ENCODE assay signal across 1 cellular context in genomic region chr12:51359851-51360250, GRCh38.
TF ChIP-seq lines count a peak whose summit lies in the region.

No MANE protein-coding gene starts in this region.

TF ChIP-seq in HepG2, 621 proteins besides CTCF, POLR2A, EP300 and RAD21:
- TF ChIP-seq DRAP1 (CRISPR knock-in tag; IDR thresholded peaks at IDR 0.05) = no peak
- TF ChIP-seq SUZ12 (IDR thresholded peaks at IDR 0.05; ENCODE audit: low read depth, low read length) = no peak
- no peak for TF ChIP-seq ARID2 (CRISPR knock-in tag; IDR thresholded peaks at IDR 0.05; ENCODE audit: borderline replicate concordance)
- TF ChIP-seq BCLAF1 (IDR thresholded peaks at IDR 0.05) = no peak
- TF ChIP-seq NRL (CRISPR knock-in tag; IDR thresholded peaks at IDR 0.05; ENCODE audit: borderline replicate concordance) = no peak
- TF ChIP-seq, protein P1, sequence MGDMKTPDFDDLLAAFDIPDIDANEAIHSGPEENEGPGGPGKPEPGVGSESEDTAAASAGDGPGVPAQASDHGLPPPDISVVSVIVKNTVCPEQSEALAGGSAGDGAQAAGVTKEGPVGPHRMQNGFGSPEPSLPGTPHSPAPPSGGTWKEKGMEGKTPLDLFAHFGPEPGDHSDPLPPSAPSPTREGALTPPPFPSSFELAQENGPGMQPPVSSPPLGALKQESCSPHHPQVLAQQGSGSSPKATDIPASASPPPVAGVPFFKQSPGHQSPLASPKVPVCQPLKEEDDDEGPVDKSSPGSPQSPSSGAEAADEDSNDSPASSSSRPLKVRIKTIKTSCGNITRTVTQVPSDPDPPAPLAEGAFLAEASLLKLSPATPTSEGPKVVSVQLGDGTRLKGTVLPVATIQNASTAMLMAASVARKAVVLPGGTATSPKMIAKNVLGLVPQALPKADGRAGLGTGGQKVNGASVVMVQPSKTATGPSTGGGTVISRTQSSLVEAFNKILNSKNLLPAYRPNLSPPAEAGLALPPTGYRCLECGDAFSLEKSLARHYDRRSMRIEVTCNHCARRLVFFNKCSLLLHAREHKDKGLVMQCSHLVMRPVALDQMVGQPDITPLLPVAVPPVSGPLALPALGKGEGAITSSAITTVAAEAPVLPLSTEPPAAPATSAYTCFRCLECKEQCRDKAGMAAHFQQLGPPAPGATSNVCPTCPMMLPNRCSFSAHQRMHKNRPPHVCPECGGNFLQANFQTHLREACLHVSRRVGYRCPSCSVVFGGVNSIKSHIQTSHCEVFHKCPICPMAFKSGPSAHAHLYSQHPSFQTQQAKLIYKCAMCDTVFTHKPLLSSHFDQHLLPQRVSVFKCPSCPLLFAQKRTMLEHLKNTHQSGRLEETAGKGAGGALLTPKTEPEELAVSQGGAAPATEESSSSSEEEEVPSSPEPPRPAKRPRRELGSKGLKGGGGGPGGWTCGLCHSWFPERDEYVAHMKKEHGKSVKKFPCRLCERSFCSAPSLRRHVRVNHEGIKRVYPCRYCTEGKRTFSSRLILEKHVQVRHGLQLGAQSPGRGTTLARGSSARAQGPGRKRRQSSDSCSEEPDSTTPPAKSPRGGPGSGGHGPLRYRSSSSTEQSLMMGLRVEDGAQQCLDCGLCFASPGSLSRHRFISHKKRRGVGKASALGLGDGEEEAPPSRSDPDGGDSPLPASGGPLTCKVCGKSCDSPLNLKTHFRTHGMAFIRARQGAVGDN (CRISPR knock-in tag; IDR thresholded peaks at IDR 0.05) = no peak
- TF ChIP-seq ZNF609 (CRISPR knock-in tag; IDR thresholded peaks at IDR 0.05; ENCODE audit: borderline replicate concordance) = no peak
- no peak for TF ChIP-seq ZFP82 (CRISPR knock-in tag; IDR thresholded peaks at IDR 0.05; ENCODE audit: borderline replicate concordance)
- TF ChIP-seq, protein P2, sequence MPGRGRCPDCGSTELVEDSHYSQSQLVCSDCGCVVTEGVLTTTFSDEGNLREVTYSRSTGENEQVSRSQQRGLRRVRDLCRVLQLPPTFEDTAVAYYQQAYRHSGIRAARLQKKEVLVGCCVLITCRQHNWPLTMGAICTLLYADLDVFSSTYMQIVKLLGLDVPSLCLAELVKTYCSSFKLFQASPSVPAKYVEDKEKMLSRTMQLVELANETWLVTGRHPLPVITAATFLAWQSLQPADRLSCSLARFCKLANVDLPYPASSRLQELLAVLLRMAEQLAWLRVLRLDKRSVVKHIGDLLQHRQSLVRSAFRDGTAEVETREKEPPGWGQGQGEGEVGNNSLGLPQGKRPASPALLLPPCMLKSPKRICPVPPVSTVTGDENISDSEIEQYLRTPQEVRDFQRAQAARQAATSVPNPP (CRISPR knock-in tag; IDR thresholded peaks at IDR 0.05) = no peak
- no peak for TF ChIP-seq PLRG1 (conservative IDR thresholded peaks at IDR 0.05)
- TF ChIP-seq SCMH1 (CRISPR knock-in tag; IDR thresholded peaks at IDR 0.05; ENCODE audit: borderline replicate concordance) = no peak
- TF ChIP-seq ZNF782 (CRISPR knock-in tag; IDR thresholded peaks at IDR 0.05; ENCODE audit: borderline replicate concordance) = no peak
